In the genomic region with DNA sequence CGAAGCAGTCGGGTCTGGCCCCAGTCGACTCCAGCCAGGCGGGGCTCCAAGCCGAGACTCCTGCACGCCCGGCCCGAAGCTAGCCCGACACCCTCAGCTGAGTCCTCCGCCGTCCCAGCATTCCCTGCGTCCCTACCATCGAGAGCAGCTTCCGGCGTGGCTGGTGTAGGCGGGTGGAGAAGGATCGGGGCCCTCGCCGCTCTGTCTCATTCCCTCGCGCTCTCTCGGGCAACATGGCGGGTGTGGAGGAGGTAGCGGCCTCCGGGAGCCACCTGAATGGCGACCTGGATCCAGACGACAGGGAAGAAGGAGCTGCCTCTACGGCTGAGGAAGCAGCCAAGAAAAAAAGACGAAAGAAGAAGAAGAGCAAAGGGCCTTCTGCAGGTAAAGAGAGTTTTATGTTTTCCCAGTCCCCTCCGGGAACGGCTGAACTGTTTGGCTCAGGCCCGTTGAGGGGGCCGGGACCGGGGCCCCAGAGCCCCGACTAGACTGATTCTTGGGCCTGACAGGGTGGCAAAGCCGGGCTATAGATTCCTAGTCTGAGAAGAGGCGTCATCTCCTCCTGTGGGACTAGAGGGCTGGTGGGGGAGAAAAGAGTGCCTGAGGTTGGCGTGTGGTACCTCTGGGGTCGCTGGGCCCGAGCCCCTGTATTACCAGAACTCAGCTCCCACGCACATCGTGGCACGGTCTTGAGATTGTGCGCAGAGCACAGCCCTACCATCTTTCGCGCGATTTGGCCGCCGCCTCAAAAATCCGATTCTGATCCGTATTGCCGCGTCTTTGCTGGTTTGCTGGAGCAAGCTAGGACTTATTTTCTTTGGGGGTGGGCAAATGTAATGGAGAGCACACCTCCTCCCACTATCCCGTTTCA, we compare ENCODE assay signal across 8 cellular contexts. TPM values are rescaled to one million over a fixed set of nuclear protein-coding genes. Genes with fewer than 3 reads are reported as not detected.
DNase-seq lines count a peak whose midpoint lies in the region; FAIRE-seq and TF ChIP-seq lines count a peak whose summit lies in the region.

A gene (plus strand): TSS at position 206 of the 871 bp plus-strand sequence. CDS start 28 bp downstream, at position 234.

- DNase-seq in GM03348 (ENCODE audit: low spot score) (peak; percentile 97), HFF-Myc (ENCODE audit: extremely low read depth, low read depth) (peak; percentile 85), NAMALWA (ENCODE audit: low spot score) (peak; percentile 96), SK-N-DZ (ENCODE audit: low spot score) (peak; percentile 96), frontal cortex (ENCODE audit: low spot score in 2 of 2) (peak; percentile 72 to 88), substantia nigra (lab: John Stamatoyannopoulos, UW) (peak; percentile 67 to 97 (median 93))
- DNase-seq in activated naive CD4-positive, alpha-beta T cell treated with anti-CD3 and anti-CD28 coated beads for 36 hours: peak; percentile 96

- H3K36me3 ChIP-seq in neutrophil: no peaks in the 10 kb centered on the region

- no peaks in the 10 kb centered on the region for H3K27me3 Mint-ChIP-seq in activated naive CD4-positive, alpha-beta T cell treated with anti-CD3 and anti-CD28 coated beads for 36 hours (ENCODE audit: low read depth)

- H3K4me3 ChIP-seq in HFF-Myc (replicated peaks; ENCODE audit: low read depth, low read length) (peak within 1 kb of the TSS; percentile 98), neutrophil (ENCODE audit: low read depth in 1 of 2, low read length in 1 of 2) (peak within 1 kb of the TSS; percentile 70 to 78)

- CTCF ChIA-PET in activated naive CD4-positive, alpha-beta T cell treated with anti-CD3 and anti-CD28 coated beads for 36 hours (lab: Charles Lee): interaction anchor here (0.6 to 1.4 kb wide), 2 partner anchors 60 to 61 kb away, joined by 3 to 4 read pairs; no protein-coding TSS in a partner anchor

- FAIRE-seq in frontal cortex (lab: Jason Lieb, UNC): no peak

- TF ChIP-seq CTCF in HFF-Myc (IDR thresholded peaks at IDR 0.05; ENCODE audit: low read depth, low read length, missing control alignments) (no peak), neutrophil (IDR thresholded peaks at IDR 0.05) (no peak)

- peak within 1 kb of the TSS; percentile 98 for H3K27ac Mint-ChIP-seq in activated naive CD4-positive, alpha-beta T cell treated with anti-CD3 and anti-CD28 coated beads for 36 hours

- H3K9me3 ChIP-seq in neutrophil: no peaks in the 10 kb centered on the region

- H3K36me3 Mint-ChIP-seq in activated naive CD4-positive, alpha-beta T cell treated with anti-CD3 and anti-CD28 coated beads for 36 hours (ENCODE audit: low read depth): peaks cover 35% of the 10 kb centered on the region

- H3K27me3 ChIP-seq in neutrophil: peaks cover 15% of the 10 kb centered on the region

- intact Hi-C loops in activated naive CD4-positive, alpha-beta T cell treated with anti-CD3 and anti-CD28 coated beads for 36 hours (cut with micrococcal nuclease): loop anchor here (1.0 to 10.0 kb wide), 11 partner anchors 47 to 1212 kb away; a partner anchor contains a TSS

- peak within 1 kb of the TSS; percentile 74 for H3K27ac ChIP-seq in neutrophil
- H3K27ac ChIP-seq in substantia nigra (ENCODE audit: low read depth, low read length, poor library complexity, severe bottlenecking): peak within 1 kb of the TSS; percentile 83

- H3K4me3 Mint-ChIP-seq in activated naive CD4-positive, alpha-beta T cell treated with anti-CD3 and anti-CD28 coated beads for 36 hours: peak within 1 kb of the TSS; percentile 96

- peaks cover 43% of the 10 kb centered on the region for H3K4me1 Mint-ChIP-seq in activated naive CD4-positive, alpha-beta T cell treated with anti-CD3 and anti-CD28 coated beads for 36 hours (ENCODE audit: low read depth)

- H3K4me1 ChIP-seq in neutrophil (ENCODE audit: control insufficient read depth in 1 of 2, insufficient read depth in 1 of 2, low read depth in 1 of 2, low read length in 1 of 2): peaks cover 22% of the 10 kb centered on the region in 2 experiments

- no peaks in the 10 kb centered on the region for H3K9me3 Mint-ChIP-seq in activated naive CD4-positive, alpha-beta T cell treated with anti-CD3 and anti-CD28 coated beads for 36 hours

RNA-seq across cellular contexts. Expression of the gene that starts here (rescaled TPM):
- 106 and 139 TPM in 2 replicates for polyA plus RNA-seq in SK-N-DZ (2014; cell fraction: cytosol; rRNA removed)
- 80.7 and 152 TPM in 2 replicates for polyA plus RNA-seq in SK-N-DZ (2014; cell fraction: nucleus; rRNA removed)
- 100 to 1,000 TPM; 108 to 110 TPM for total RNA-seq in activated naive CD4-positive, alpha-beta T cell treated with anti-CD3 and anti-CD28 coated beads for 36 hours
- 56.3 TPM for total RNA-seq in frontal cortex

Comparison
In these comparisons a context has a peak if more than half of its experiments do, and no peak if none do; other contexts are left out.
1. Peak in every context shown above with its lines: DNase-seq, H3K4me3 ChIP-seq and H3K27ac ChIP-seq.